Comparison of ENCODE assay signal across 13 cellular contexts in genomic region chr2:232339121-232340081, GRCh38. TPM values are rescaled to one million over a fixed set of nuclear protein-coding genes. Genes with fewer than 3 reads are reported as not detected.
DNase-seq lines count a peak whose midpoint lies in the region; ATAC-seq and TF ChIP-seq lines count a peak whose summit lies in the region.
"Had no signal": no experiment of that assay in that cellular context is flagged by ENCODE, and none has a peak within 500 bp of the region (broad histone marks: within the 10 kb centered on the region; RNA-seq: fewer than 3 reads in every experiment).

No MANE protein-coding gene starts in this region.

- CTCF ChIA-PET in BJ (lab: Yijun Ruan, JAX): interaction anchor here (1.0 to 1.8 kb wide), 3 partner anchors 12 to 100 kb away, joined by 3 to 6 read pairs (median 5); no protein-coding TSS in a partner anchor

- TF ChIP-seq CTCF in BJ (IDR thresholded peaks at IDR 0.05; ENCODE audit: insufficient read depth, low read depth, low read length): peak; percentile 17; the same call in 1 of the 2 replicates
- peak; percentile 50 to 79 for TF ChIP-seq CTCF in GM23338 (conservative IDR thresholded peaks at IDR 0.05; ENCODE audit: low read depth in 2 of 2)
- no peak for TF ChIP-seq CTCF in lower lobe of right lung (IDR thresholded peaks at IDR 0.05)

- H3K9me3 Mint-ChIP-seq in GM23338: no peaks in the 10 kb centered on the region
- H3K9me3 Mint-ChIP-seq in central memory CD8-positive, alpha-beta T cell: no peaks in the 10 kb centered on the region

- ATAC-seq in GM23338: peak; percentile 72
- ATAC-seq in central memory CD8-positive, alpha-beta T cell (replicated peaks; ENCODE audit: extremely low read depth, poor library complexity, severe bottlenecking): no peak
- ATAC-seq in lower lobe of right lung: no peak

- H3K4me3 Mint-ChIP-seq in GM23338: no peak overlapping the region
- H3K4me3 Mint-ChIP-seq in central memory CD8-positive, alpha-beta T cell: no peak overlapping the region

- intact Hi-C loops in lower lobe of right lung (cut with DNase I): no loop called here

- H3F3A ChIP-seq in GM23338 (replicated peaks; ENCODE audit: low read depth): no peaks in the 10 kb centered on the region

- H3K4me1 ChIP-seq in GM23338 (ENCODE audit: insufficient read depth) (no peaks in the 10 kb centered on the region), lower lobe of right lung (no peaks in the 10 kb centered on the region)
- H3K4me1 ChIP-seq: esophagus muscularis mucosa had no signal

- no peaks in the 10 kb centered on the region for H3K9me3 ChIP-seq in lower lobe of right lung

- no peaks in the 10 kb centered on the region for H3K9me2 ChIP-seq in GM23338 (ENCODE audit: insufficient read depth)

- H2AFZ ChIP-seq in GM23338: no peak overlapping the region

- H3K27ac ChIP-seq in GM23338 (ENCODE audit: low read depth): no peak overlapping the region
- H3K27ac ChIP-seq in lower lobe of right lung: no peak overlapping the region
- H3K27ac ChIP-seq: esophagus muscularis mucosa had no signal

- 0 out of 3 replicates have a peak, but pooled peaks cover 4% of the 10 kb centered on the region for H3K4me1 Mint-ChIP-seq in GM23338
- peaks cover 6% of the 10 kb centered on the region for H3K4me1 Mint-ChIP-seq in central memory CD8-positive, alpha-beta T cell

- H3K79me2 ChIP-seq in GM23338 (replicated peaks; ENCODE audit: insufficient read depth): no peaks in the 10 kb centered on the region

- H3K36me3 ChIP-seq in BJ (ENCODE audit: control insufficient read depth, insufficient read depth, low read length) (no peaks in the 10 kb centered on the region), GM23338 (ENCODE audit: insufficient read depth) (no peaks in the 10 kb centered on the region), lower lobe of right lung (no peaks in the 10 kb centered on the region)

- peaks cover 11% of the 10 kb centered on the region for H3K27me3 Mint-ChIP-seq in GM23338 (ENCODE audit: insufficient read depth, low read depth, poor library complexity)
- H3K27me3 Mint-ChIP-seq in central memory CD8-positive, alpha-beta T cell: no peaks in the 10 kb centered on the region

- POLR2A ChIA-PET in BJ (lab: Charles Lee): no interaction called here

- H3K36me3 Mint-ChIP-seq in GM23338 (ENCODE audit: low read depth): no peaks in the 10 kb centered on the region; the same call in 2 of the 3 replicates
- H3K36me3 Mint-ChIP-seq in central memory CD8-positive, alpha-beta T cell (ENCODE audit: insufficient read depth): peaks cover 1% of the 10 kb centered on the region

- H3K4me2 ChIP-seq in GM23338: no peak overlapping the region

- H3K4me3 ChIP-seq in BJ (ENCODE audit: low read depth, low read length): no peak overlapping the region
- no peak overlapping the region for H3K4me3 ChIP-seq in GM23338
- H3K4me3 ChIP-seq in lower lobe of right lung: no peak overlapping the region
- H3K4me3 ChIP-seq: esophagus muscularis mucosa had no signal

- DNase-seq in BJ (ENCODE audit: low read depth) (no peak), GM23338 (ENCODE audit: low spot score) (peak; percentile 76), lower lobe of right lung (peak; percentile 39), cerebellar nuclear complex (lab: John Stamatoyannopoulos, UW) (no peak), DMS 273 (lab: John Stamatoyannopoulos, UW; ENCODE audit: unreplicated experiment) (no peak), CD1c-positive myeloid dendritic cell (ENCODE audit: extremely low spot score) (no peak), AML-193 (lab: John Stamatoyannopoulos, UW) (no peak)
- no peak for DNase-seq in central memory CD8-positive, alpha-beta T cell (ENCODE audit: low spot score in 2 of 2)
- DNase-seq: NCI-H1092 treated with DMSO at 0.1 percent for 48 hours, NCI-H446, SHP77 treated with DMSO at 0.1 percent for 48 hours had no signal

- no peaks in the 10 kb centered on the region for H4K20me1 ChIP-seq in GM23338 (replicated peaks; ENCODE audit: insufficient read depth)

- H3K27me3 ChIP-seq in BJ (ENCODE audit: control insufficient read depth, insufficient read depth, low read length) (no peaks in the 10 kb centered on the region), GM23338 (ENCODE audit: insufficient read depth) (no peaks in the 10 kb centered on the region), lower lobe of right lung (ENCODE audit: low read depth) (no peaks in the 10 kb centered on the region)
- H3K27me3 ChIP-seq: esophagus muscularis mucosa had no signal

- H3K27ac Mint-ChIP-seq in GM23338: no peak overlapping the region
- H3K27ac Mint-ChIP-seq in central memory CD8-positive, alpha-beta T cell (ENCODE audit: low read depth): peak overlapping the region; percentile 82

TF ChIP-seq in GM23338, 12 proteins besides CTCF, POLR2A, EP300 and RAD21 (continues in another document):
- TF ChIP-seq NANOG (IDR thresholded peaks at IDR 0.05; ENCODE audit: borderline replicate concordance): no peak
- no peak for TF ChIP-seq CREB1 (CRISPR knock-in tag; IDR thresholded peaks at IDR 0.05; ENCODE audit: low read depth)
- no peak for TF ChIP-seq ZNF331 (CRISPR knock-in tag; IDR thresholded peaks at IDR 0.05; ENCODE audit: low read depth)
- TF ChIP-seq JUNB (IDR thresholded peaks at IDR 0.05; ENCODE audit: unreplicated experiment): no peak
- TF ChIP-seq ETS1 (IDR thresholded peaks at IDR 0.05): no peak
- TF ChIP-seq ZNF462 (CRISPR knock-in tag; IDR thresholded peaks at IDR 0.05): no peak
- no peak for TF ChIP-seq STAT1 (IDR thresholded peaks at IDR 0.05; ENCODE audit: unreplicated experiment)

RNA-seq across cellular contexts. Expression of gene ALPP, which starts 39.1 kb away (rescaled TPM):
- polyA plus RNA-seq in BJ (2011; rRNA removed) (not detected in 2 replicates), GM23338 (2016; fragmentation: Nextera tagmentation; extraction: Ambion mirVana) (0.07 TPM in 1 of 2 replicates, not detected in the other)
- not detected in 2 replicates for polyA minus RNA-seq in BJ (2011; rRNA and poly(A)+ RNA removed)
- total RNA-seq in GM23338 (2014; rRNA removed; shearing (Covaris generic)): 0.28 and 0.31 TPM in 2 replicates
- 6.0 TPM for total RNA-seq in lower lobe of right lung
- total RNA-seq: renal cortical epithelial cell had no signal

Comparison
In these comparisons a context has a peak if more than half of its experiments do, and no peak if none do; other contexts are left out.
1. DNase-seq: peak in GM23338 (single experiment) and lower lobe of right lung (single experiment); none in BJ (single experiment), central memory CD8-positive, alpha-beta T cell (0 of 2), cerebellar nuclear complex (0 of 2), DMS 273 (single experiment), CD1c-positive myeloid dendritic cell (single experiment) and AML-193 (0 of 2).